13 cellular contexts compared by ENCODE assay signal in genomic region chr11:91163619-91164451, GRCh38.
A peak's percentile ranks its signal among the peaks of the same experiment; 100 is the strongest.
DNase-seq lines count a peak whose midpoint lies in the region; ATAC-seq and TF ChIP-seq lines count a peak whose summit lies in the region.
"Had no signal": no experiment of that assay in that cellular context is flagged by ENCODE, and none has a peak within 500 bp of the region (broad histone marks: within the 10 kb centered on the region; RNA-seq: fewer than 3 reads in every experiment).

No MANE protein-coding gene starts in this region.

- no peaks in the 10 kb centered on the region for H3K9me3 ChIP-seq in lung (ENCODE audit: control insufficient read depth in 2 of 2, insufficient read depth in 1 of 2, low read length in 1 of 2)

- peaks cover 0 to 5% of the 10 kb centered on the region in 2 donors for H3K4me1 ChIP-seq in lung (ENCODE audit: control insufficient read depth in 2 of 2, insufficient read depth in 2 of 2, low read length in 2 of 2)

- TF ChIP-seq CTCF in AG04449 (IDR thresholded peaks at IDR 0.05; ENCODE audit: insufficient read depth, low read length, missing control alignments) (no peak), chondrocyte (IDR thresholded peaks at IDR 0.05) (no peak), lung (IDR thresholded peaks at IDR 0.05; ENCODE audit: control extremely low read depth, extremely low read depth) (no peak), endothelial cell (IDR thresholded peaks at IDR 0.05; ENCODE audit: unreplicated experiment) (no peak)

- H3K36me3 Mint-ChIP-seq in chondrocyte (ENCODE audit: low read depth): no peaks in the 10 kb centered on the region
- H3K36me3 Mint-ChIP-seq in endothelial cell (ENCODE audit: low read depth, unreplicated experiment): no peaks in the 10 kb centered on the region

- no peak overlapping the region for H3K4me3 Mint-ChIP-seq in chondrocyte (ENCODE audit: unreplicated experiment)
- H3K4me3 Mint-ChIP-seq in endothelial cell (ENCODE audit: unreplicated experiment): no peak overlapping the region
- H3K4me3 Mint-ChIP-seq: activated CD4-positive, alpha-beta T cell treated with anti-CD3 and anti-CD28 coated beads, Interleukin-2, amount 10 ng/mL, durations not matched to agents 24 days and 14 days; B cell had no signal

- H3K9me3 Mint-ChIP-seq in chondrocyte (ENCODE audit: low read depth) (no peaks in the 10 kb centered on the region), endothelial cell (ENCODE audit: unreplicated experiment) (no peaks in the 10 kb centered on the region)

- ATAC-seq in lung (ENCODE audit: insufficient read depth, low FRiP score): peak; percentile 41
- ATAC-seq: esophagus mucosa had no signal

- H3K27ac Mint-ChIP-seq in chondrocyte (ENCODE audit: unreplicated experiment): peak overlapping the region; percentile 68
- no peak overlapping the region for H3K27ac Mint-ChIP-seq in endothelial cell (ENCODE audit: unreplicated experiment)
- H3K27ac Mint-ChIP-seq: activated CD4-positive, alpha-beta T cell treated with anti-CD3 and anti-CD28 coated beads, Interleukin-2, amount 10 ng/mL, durations not matched to agents 24 days and 14 days; B cell had no signal

- no peak overlapping the region for H3K27ac ChIP-seq in lung (ENCODE audit: low read depth in 1 of 2, low read length in 1 of 2)

- no peaks in the 10 kb centered on the region for H3K36me3 ChIP-seq in lung (ENCODE audit: control insufficient read depth in 2 of 2, insufficient read depth in 2 of 2, low read length in 2 of 2)

- DNase-seq in AG04449 (ENCODE audit: low read depth, low spot score): peak; percentile 16
- peak; percentile 87 for DNase-seq in NCI-H2227 (lab: John Stamatoyannopoulos, UW; ENCODE audit: unreplicated experiment)
- no peak for DNase-seq in chondrocyte (ENCODE audit: low spot score)
- no peak for DNase-seq in lung (ENCODE audit: low spot score)
- no peak for DNase-seq in endothelial cell (ENCODE audit: low spot score)
- no peak for DNase-seq in LoVo (ENCODE audit: low spot score)
- DNase-seq in activated CD8-positive, alpha-beta memory T cell treated with anti-CD3 and anti-CD28 coated beads, Interleukin-2, amount 50 U/mL, for 48 hours: no peak
- no peak for DNase-seq in SW480 (ENCODE audit: low spot score)
- DNase-seq: activated CD4-positive, alpha-beta T cell treated with anti-CD3 and anti-CD28 coated beads, Interleukin-2, amount 10 ng/mL, durations not matched to agents 24 days and 14 days; mesendoderm; SIG-M5 had no signal

- peaks cover 37% of the 10 kb centered on the region for H3K4me1 Mint-ChIP-seq in chondrocyte (ENCODE audit: low read depth)
- H3K4me1 Mint-ChIP-seq in endothelial cell (ENCODE audit: unreplicated experiment): no peaks in the 10 kb centered on the region
- H3K4me1 Mint-ChIP-seq: activated CD4-positive, alpha-beta T cell treated with anti-CD3 and anti-CD28 coated beads, Interleukin-2, amount 10 ng/mL, durations not matched to agents 24 days and 14 days; B cell had no signal

- WGBS in lung, 2 donors: 28 to 62% methylated on average over 2 of the region's 2 CpGs

- H3K4me3 ChIP-seq in AG04449 (ENCODE audit: low read depth, low read length): no peak overlapping the region
- H3K4me3 ChIP-seq in lung: no peak overlapping the region

- H3K27me3 ChIP-seq in lung (ENCODE audit: control insufficient read depth, insufficient read depth): no peaks in the 10 kb centered on the region

- CTCF ChIA-PET in AG04449 (lab: Yijun Ruan, JAX): no interaction called here

- POLR2A ChIA-PET in AG04449 (lab: Yijun Ruan, JAX): no interaction called here

- H3K27me3 Mint-ChIP-seq in chondrocyte (ENCODE audit: low read depth) (no peaks in the 10 kb centered on the region), endothelial cell (ENCODE audit: unreplicated experiment) (no peaks in the 10 kb centered on the region)
- H3K27me3 Mint-ChIP-seq: activated CD4-positive, alpha-beta T cell treated with anti-CD3 and anti-CD28 coated beads, Interleukin-2, amount 10 ng/mL, durations not matched to agents 24 days and 14 days; B cell had no signal

Comparison
In these comparisons a context has a peak if more than half of its experiments do, and no peak if none do; other contexts are left out.
1. DNase-seq: peak in AG04449 (single experiment) and NCI-H2227 (single experiment); none in chondrocyte (single experiment), lung (single experiment), endothelial cell (single experiment), LoVo (single experiment), activated CD8-positive, alpha-beta memory T cell treated with anti-CD3 and anti-CD28 coated beads, Interleukin-2, amount 50 U/mL, for 48 hours (single experiment) and SW480 (single experiment).